20 cellular contexts compared by ENCODE assay signal in the genomic region with DNA sequence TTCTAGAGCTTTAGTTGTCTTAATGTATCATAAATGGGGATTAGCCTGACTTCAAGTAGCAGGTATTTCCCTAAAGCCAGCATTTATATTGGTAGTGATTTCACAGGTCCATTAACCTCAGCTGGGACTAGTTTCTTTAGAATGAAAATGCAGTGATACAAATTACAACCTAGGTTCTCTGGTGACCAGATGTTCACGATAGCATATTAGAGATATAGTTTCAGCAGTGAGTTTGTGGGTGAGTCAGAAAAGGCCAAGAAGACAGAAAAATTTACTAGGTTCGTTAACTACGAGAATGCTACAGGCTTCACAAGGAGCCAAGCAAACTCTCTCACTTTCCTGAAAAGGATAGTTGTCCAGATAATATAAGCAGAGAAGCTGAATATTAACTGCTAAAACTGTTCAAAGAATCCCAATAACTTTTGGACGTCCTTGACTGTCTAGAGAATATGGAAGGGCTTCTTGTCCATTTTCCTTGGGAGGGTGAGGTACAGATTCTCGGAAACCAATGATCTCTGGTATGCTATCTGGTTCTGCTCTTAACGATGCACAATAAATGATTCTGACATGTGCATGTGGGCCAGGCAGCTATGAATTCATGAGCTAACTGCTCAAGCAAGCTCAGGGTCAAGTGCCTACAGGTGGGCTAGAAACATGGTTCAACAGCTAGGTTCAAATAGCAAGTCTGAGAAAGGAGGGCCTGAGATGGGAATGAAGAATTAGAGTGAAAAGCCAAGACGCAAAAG. TPM values are rescaled to one million over a fixed set of nuclear protein-coding genes. Genes with fewer than 3 reads are reported as not detected.
"Had no signal": no experiment of that assay in that cellular context is flagged by ENCODE, and none has a peak within 500 bp of the region (broad histone marks: within the 10 kb centered on the region; RNA-seq: fewer than 3 reads in every experiment).

No MANE protein-coding gene starts in this region.

- H3K27ac ChIP-seq: cardiac muscle cell, left ventricle myocardium inferior, spleen, tibial artery had no signal

- H3K27ac Mint-ChIP-seq: activated CD4-positive, alpha-beta memory T cell treated with anti-CD3 and anti-CD28 coated beads for 36 hours; activated naive CD4-positive, alpha-beta T cell treated with anti-CD3 and anti-CD28 coated beads for 36 hours; activated T-cell treated with anti-CD3 and anti-CD28 coated beads, Interleukin-2, amount 50 U/mL, for 72 hours; endodermal cell; naive thymus-derived CD8-positive, alpha-beta T cell; stimulated activated naive CD8-positive, alpha-beta T cell treated with anti-CD3 and anti-CD28 coated beads, Interleukin-15, Interleukin-2, amounts not matched to agents 100 ng/mL and 50 ng/mL, for 24 hours had no signal

- ATAC-seq: activated T-cell treated with anti-CD3 and anti-CD28 coated beads, Interleukin-2, amount 50 U/mL, for 72 hours; naive thymus-derived CD8-positive, alpha-beta T cell had no signal

- H3K9me3 Mint-ChIP-seq: activated CD4-positive, alpha-beta memory T cell treated with anti-CD3 and anti-CD28 coated beads for 36 hours; activated naive CD4-positive, alpha-beta T cell treated with anti-CD3 and anti-CD28 coated beads for 36 hours; activated T-cell treated with anti-CD3 and anti-CD28 coated beads, Interleukin-2, amount 50 U/mL, for 72 hours; endodermal cell; naive thymus-derived CD8-positive, alpha-beta T cell; stimulated activated naive CD8-positive, alpha-beta T cell treated with anti-CD3 and anti-CD28 coated beads, Interleukin-15, Interleukin-2, amounts not matched to agents 100 ng/mL and 50 ng/mL, for 24 hours had no signal

- DNase-seq: activated CD4-positive, alpha-beta memory T cell treated with anti-CD3 and anti-CD28 coated beads for 36 hours; activated CD4-positive, alpha-beta T cell treated with anti-CD3 and anti-CD28 coated beads for 4 hours; activated CD4-positive, CD25-positive, alpha-beta regulatory T cell; activated effector memory CD4-positive, alpha-beta T cell treated with Interleukin-2 at 50 U/mL for 16 hours; activated naive CD4-positive, alpha-beta T cell treated with anti-CD3 and anti-CD28 coated beads for 36 hours; activated T-cell treated with anti-CD3 and anti-CD28 coated beads, Interleukin-2, amount 50 U/mL, for 72 hours; cortex of kidney; endodermal cell; foreskin melanocyte; hippocampal formation; kidney glomerular epithelial cell; left ventricle myocardium inferior; naive thymus-derived CD8-positive, alpha-beta T cell; spleen; stimulated activated CD4-positive, alpha-beta T cell treated with anti-CD3 and anti-CD28 coated beads, Interleukin-4, amount 100 ng/mL, for 1 hour; tibial artery had no signal

- H3K36me3 Mint-ChIP-seq: activated CD4-positive, alpha-beta memory T cell treated with anti-CD3 and anti-CD28 coated beads for 36 hours; naive thymus-derived CD8-positive, alpha-beta T cell had no signal

- H3K27me3 ChIP-seq: cardiac muscle cell, spleen, tibial artery had no signal

- H3K4me3 Mint-ChIP-seq: activated CD4-positive, alpha-beta memory T cell treated with anti-CD3 and anti-CD28 coated beads for 36 hours; activated naive CD4-positive, alpha-beta T cell treated with anti-CD3 and anti-CD28 coated beads for 36 hours; activated T-cell treated with anti-CD3 and anti-CD28 coated beads, Interleukin-2, amount 50 U/mL, for 72 hours; endodermal cell; naive thymus-derived CD8-positive, alpha-beta T cell; stimulated activated naive CD8-positive, alpha-beta T cell treated with anti-CD3 and anti-CD28 coated beads, Interleukin-15, Interleukin-2, amounts not matched to agents 100 ng/mL and 50 ng/mL, for 24 hours had no signal

- H3K36me3 ChIP-seq: cardiac muscle cell, left ventricle myocardium inferior, spleen, tibial artery had no signal

- H3K9me3 ChIP-seq: left ventricle myocardium inferior, spleen, tibial artery had no signal

- H3K4me3 ChIP-seq: cardiac muscle cell, left ventricle myocardium inferior, spleen, tibial artery had no signal

RNA-seq across cellular contexts. Expression of a gene that starts 44.7 kb away (rescaled TPM):
- total RNA-seq: activated CD4-positive, alpha-beta memory T cell treated with anti-CD3 and anti-CD28 coated beads for 36 hours; activated naive CD4-positive, alpha-beta T cell treated with anti-CD3 and anti-CD28 coated beads for 36 hours; activated T-cell treated with anti-CD3 and anti-CD28 coated beads, Interleukin-2, amount 50 U/mL, for 72 hours; cardiac muscle cell; lung microvascular endothelial cell; naive thymus-derived CD8-positive, alpha-beta T cell; spleen; T-helper 1 cell treated with Interleukin-12 subunit alpha and Interleukin-12 subunit beta and Interleukin-4 antibody, amounts not matched to agents 30 ng/mL and 1 ng/mL, for 36 hours had no signal
